ENCODE assay signal across 13 cellular contexts in genomic region chr12:13223176-13223806, GRCh38. TPM values are rescaled to one million over a fixed set of nuclear protein-coding genes. Genes with fewer than 3 reads are reported as not detected.
DNase-seq lines count a peak whose midpoint lies in the region; ATAC-seq, FAIRE-seq and TF ChIP-seq lines count a peak whose summit lies in the region.
"Had no signal": no experiment of that assay in that cellular context is flagged by ENCODE, and none has a peak within 500 bp of the region (broad histone marks: within the 10 kb centered on the region; RNA-seq: fewer than 3 reads in every experiment).

No MANE protein-coding gene starts in this region.

- H2AFZ ChIP-seq in HepG2 (ENCODE audit: low read length) = no peak overlapping the region

- FAIRE-seq in HepG2 (lab: Jason Lieb, UNC) = no peak

- in situ Hi-C loops in brain microvascular endothelial cell (cut with HindIII; ENCODE audit: low pct_ligation_motif_present, low sequenced_read_pairs) (loop anchor here (25.0 kb wide), 2 partner anchors 236 to 386 kb away; no protein-coding TSS in a partner anchor), HepG2 (cut with HindIII; ENCODE audit: extremely low pct_ligation_motif_present, low pct_unique_long_range_greater_than_20kb) (loop anchor here (25.0 kb wide), 1 partner anchor 436 kb away; the partner anchor contains the start of gene APOLD1)

- 50% methylated on average over 5 of the region's 5 CpGs for WGBS in HepG2 (ENCODE audit: low lambda C conversion rate)

- H3K36me3 ChIP-seq in Caco-2 (ENCODE audit: control insufficient read depth, insufficient read depth, low read length) (no peaks in the 10 kb centered on the region), MG63 (peaks cover 16% of the 10 kb centered on the region), brain microvascular endothelial cell (replicated peaks) (peaks cover 9% of the 10 kb centered on the region), HepG2 (replicated peaks in 1 of 2; ENCODE audit: control insufficient read depth in 1 of 2, insufficient read depth in 2 of 2, low read length in 2 of 2) (no peaks in the 10 kb centered on the region)

- peaks cover 3% of the 10 kb centered on the region for H3K27me3 Mint-ChIP-seq in Caco-2 (ENCODE audit: insufficient read depth, unreplicated experiment)

- H3K79me2 ChIP-seq in HepG2 (ENCODE audit: insufficient read depth, low read length) = no peaks in the 10 kb centered on the region

- no peaks in the 10 kb centered on the region for H3K27me3 ChIP-seq in Caco-2 (replicated peaks; ENCODE audit: control insufficient read depth, insufficient read depth, low read length)
- H3K27me3 ChIP-seq in MG63 = no peaks in the 10 kb centered on the region
- H3K27me3 ChIP-seq in brain microvascular endothelial cell (replicated peaks) = no peaks in the 10 kb centered on the region
- H3K27me3 ChIP-seq in HepG2 (ENCODE audit: control insufficient read depth in 1 of 2, insufficient read depth in 2 of 2, low read length in 2 of 2) = peaks cover 1 to 9% of the 10 kb centered on the region in 2 experiments; a peak in 1 of 5 replicates

- no peaks in the 10 kb centered on the region for H3K36me3 Mint-ChIP-seq in Caco-2 (ENCODE audit: insufficient read depth, unreplicated experiment)
- H3K36me3 Mint-ChIP-seq: activated naive CD8-positive, alpha-beta T cell treated with anti-CD3 and anti-CD28 coated beads, Interleukin-2, amount 10 ng/mL, durations not matched to agents 7 days and 5 days had no signal

- no TSS peak for BruUV-seq in Caco-2 (replicated peaks; lab: Mats Ljungman, UMichigan)
- no TSS peak for BruUV-seq in HepG2 (replicated peaks; lab: Mats Ljungman, UMichigan)

- TF ChIP-seq EP300 in HepG2 (IDR thresholded peaks at IDR 0.05; ENCODE audit: low read depth in 2 of 2, low read length in 2 of 2) (no peak), HepG2 (CRISPR knock-in tag; IDR thresholded peaks at IDR 0.05; ENCODE audit: borderline replicate concordance) (no peak)

- H3K4me1 Mint-ChIP-seq in Caco-2 (ENCODE audit: low read depth, unreplicated experiment) = peaks cover 21% of the 10 kb centered on the region
- H3K4me1 Mint-ChIP-seq: activated naive CD8-positive, alpha-beta T cell treated with anti-CD3 and anti-CD28 coated beads, Interleukin-2, amount 10 ng/mL, durations not matched to agents 7 days and 5 days; memory B cell had no signal

- POLR2A ChIA-PET in Caco-2 (lab: Charles Lee) (no interaction called here), HepG2 (lab: Yijun Ruan, JAX) (no interaction called here)

- no peaks in the 10 kb centered on the region; the same call in 1 of the 2 replicates for H3K9me3 ChIP-seq in Caco-2
- H3K9me3 ChIP-seq in MG63 = peaks cover 8% of the 10 kb centered on the region
- H3K9me3 ChIP-seq in HepG2 (ENCODE audit: low read length) = no peaks in the 10 kb centered on the region

- H3K27ac ChIP-seq in brain microvascular endothelial cell = peak overlapping the region; percentile 61
- H3K27ac ChIP-seq in HepG2 (ENCODE audit: extremely low read length, insufficient read depth, low read length) = no peak overlapping the region

- peaks cover 17% of the 10 kb centered on the region for H3K9me3 Mint-ChIP-seq in Caco-2 (ENCODE audit: unreplicated experiment)

- no peak for TF ChIP-seq CTCF in Caco-2 (IDR thresholded peaks at IDR 0.05; ENCODE audit: insufficient read depth in 1 of 2, low read depth in 1 of 2, low read length in 1 of 2, severe bottlenecking in 1 of 2, unreplicated experiment in 1 of 2)
- no peak for TF ChIP-seq CTCF in brain microvascular endothelial cell (IDR thresholded peaks at IDR 0.05; ENCODE audit: low read depth, low read length, missing control alignments)
- no peak for TF ChIP-seq CTCF in HepG2 (CRISPR knock-in tag; IDR thresholded peaks at IDR 0.05)

- H3K27ac Mint-ChIP-seq in Caco-2 (ENCODE audit: unreplicated experiment) = peak overlapping the region; percentile 3
- H3K27ac Mint-ChIP-seq: activated naive CD8-positive, alpha-beta T cell treated with anti-CD3 and anti-CD28 coated beads, Interleukin-2, amount 10 ng/mL, durations not matched to agents 7 days and 5 days; memory B cell had no signal

- H3K4me3 Mint-ChIP-seq in Caco-2 (ENCODE audit: unreplicated experiment) = no peak overlapping the region
- H3K4me3 Mint-ChIP-seq: activated naive CD8-positive, alpha-beta T cell treated with anti-CD3 and anti-CD28 coated beads, Interleukin-2, amount 10 ng/mL, durations not matched to agents 7 days and 5 days; memory B cell had no signal

- H4K20me1 ChIP-seq in HepG2 (ENCODE audit: insufficient read depth, low read length) = no peaks in the 10 kb centered on the region

- no peak for TF ChIP-seq POLR2A in HepG2 (IDR thresholded peaks at IDR 0.05; ENCODE audit: insufficient read depth in 1 of 2, low read depth in 2 of 2, low read length in 2 of 2)

- H3K4me3 ChIP-seq in Caco-2 (ENCODE audit: low read depth, low read length) (no peak overlapping the region), MG63 (no peak overlapping the region), brain microvascular endothelial cell (ENCODE audit: low read depth, low read length) (no peak overlapping the region), HepG2 (replicated peaks in 1 of 3; ENCODE audit: insufficient read depth in 1 of 3, low read depth in 2 of 3, low read length in 3 of 3) (no peak overlapping the region)

- peaks cover 16% of the 10 kb centered on the region for H3K4me1 ChIP-seq in Caco-2
- H3K4me1 ChIP-seq in HepG2 (ENCODE audit: insufficient read depth, low read length) = peaks cover 9% of the 10 kb centered on the region

- H3K4me2 ChIP-seq in HepG2 (ENCODE audit: low read depth, low read length) = no peak overlapping the region

- ATAC-seq in HepG2 = peak; percentile 60
- no peak for ATAC-seq in GM19467 (IDR thresholded peaks at IDR 0.05; ENCODE audit: unreplicated experiment)

- intact Hi-C loops in Caco-2 (cut with micrococcal nuclease; ENCODE audit: unreplicated experiment) = no loop called here
- intact Hi-C loops in HepG2 (cut with micrococcal nuclease; ENCODE audit: unreplicated experiment) = no loop called here

- DNase-seq in Caco-2 (peak in 1 of 2 experiments; percentile 64), MG63 (peak; percentile 68), brain microvascular endothelial cell (peak; percentile 68), HepG2 (ENCODE audit: low spot score) (peak; percentile 55), amygdala (lab: John Stamatoyannopoulos, UW) (no peak), NCI-H2029 (lab: John Stamatoyannopoulos, UW) (no peak)
- no peak for DNase-seq in activated naive CD4-positive, alpha-beta T cell (lab: John Stamatoyannopoulos, UW)
- DNase-seq: activated CD4-positive, CD25-positive, alpha-beta regulatory T cell treated with anti-CD3 and anti-CD28 coated beads, Interleukin-2, amount 50 U/mL, for 72 hours; activated naive CD8-positive, alpha-beta T cell treated with anti-CD3 and anti-CD28 coated beads, Interleukin-2, amount 10 ng/mL, durations not matched to agents 7 days and 5 days; foreskin melanocyte; retina had no signal

- no peak overlapping the region for H3K9ac ChIP-seq in HepG2 (ENCODE audit: insufficient read depth, low read depth, low read length)

- no peak for TF ChIP-seq RAD21 in HepG2 (CRISPR knock-in tag; IDR thresholded peaks at IDR 0.05)

- CTCF ChIA-PET in Caco-2 (lab: Charles Lee) = interaction anchor here (1.0 to 2.1 kb wide), 2 partner anchors 11 to 32 kb away, joined by 9 to 11 read pairs; no protein-coding TSS in a partner anchor
- CTCF ChIA-PET in HepG2 (lab: Yijun Ruan, JAX; ENCODE audit: low intra/inter-chr PET ratio, low total read pairs) = no interaction called here

TF ChIP-seq in HepG2, 621 proteins besides CTCF, POLR2A, EP300 and RAD21 (continues in another document):
- TF ChIP-seq MTA1 (CRISPR knock-in tag; IDR thresholded peaks at IDR 0.05; ENCODE audit: borderline replicate concordance) (no peak), FOXA3 (CRISPR knock-in tag; IDR thresholded peaks at IDR 0.05) (peak; percentile 44), FOSL2 (CRISPR knock-in tag; IDR thresholded peaks at IDR 0.05) (peak; percentile 24; the same call in 1 of the 2 replicates), CEBPG (CRISPR knock-in tag; IDR thresholded peaks at IDR 0.05) (0 out of 2 replicates have a peak, but pooled peaks have one; percentile 18), HDAC2 (CRISPR knock-in tag; IDR thresholded peaks at IDR 0.05) (no peak), CEBPB (IDR thresholded peaks at IDR 0.05; ENCODE audit: borderline replicate concordance, low read depth, low read length) (peak; percentile 55; the same call in 1 of the 2 replicates), DNMT3B (CRISPR knock-in tag; conservative IDR thresholded peaks at IDR 0.05) (0 out of 2 replicates have a peak, but pooled peaks have one; percentile 40)

RNA-seq across cellular contexts. Expression of gene EMP1, which starts 26.8 kb away (rescaled TPM):
- 6.6 and 10.2 TPM in 2 replicates for total RNA-seq in Caco-2 (2022)
- total RNA-seq in MG63 (2014; rRNA removed; shearing (Covaris generic); ENCODE audit: low replicate concordance) = 55.7 and 326 TPM in 2 replicates
- 0.13 TPM in 1 of 2 replicates, not detected in the other for total RNA-seq in HepG2 (2016; rRNA removed; fragmentation: Illumina TruSeq; extraction: Trizol)
- total RNA-seq in HepG2 (2016; cell fraction: cytosol; rRNA removed; fragmentation: Illumina TruSeq; extraction: Trizol; ENCODE audit: low read depth) = 0.71 TPM in 1 of 2 replicates, not detected in the other
- total RNA-seq in HepG2 (2016; cell fraction: insoluble cytoplasmic fraction; rRNA removed; fragmentation: Illumina TruSeq; extraction: Trizol) = 0.09 and 0.35 TPM in 2 replicates
- 0.03 TPM in 1 of 2 replicates, not detected in the other for total RNA-seq in HepG2 (2016; cell fraction: membrane; rRNA removed; fragmentation: Illumina TruSeq; extraction: Trizol)
- 0.50 and 0.59 TPM in 2 replicates for total RNA-seq in HepG2 (2016; cell fraction: nucleus; rRNA removed; fragmentation: Illumina TruSeq; extraction: Trizol)
- polyA plus RNA-seq in HepG2 (2011; rRNA removed) = 0.61 and 0.76 TPM in 2 replicates
- polyA plus RNA-seq in HepG2 (2011; cell fraction: cytosol; rRNA removed) = 0.09 and 0.10 TPM in 2 replicates
- polyA plus RNA-seq in HepG2 (2011; cell fraction: nucleus; rRNA removed) = 0.05 TPM in 1 of 2 replicates, not detected in the other
- 0.17 and 0.28 TPM in 2 replicates for polyA plus RNA-seq in HepG2 (2012)
- polyA plus RNA-seq in HepG2 (2016; cell fraction: cytosol; fragmentation: Illumina TruSeq; extraction: Trizol; ENCODE audit: low read depth) = 0.01 TPM in 1 of 2 replicates, not detected in the other
- 0.05 TPM in 1 of 2 replicates, not detected in the other for polyA plus RNA-seq in HepG2 (2016; cell fraction: insoluble cytoplasmic fraction; fragmentation: Illumina TruSeq; extraction: Trizol; ENCODE audit: low read depth)
- 0.28 TPM in 1 of 2 replicates, not detected in the other for polyA plus RNA-seq in HepG2 (2016; cell fraction: membrane; fragmentation: Illumina TruSeq; extraction: Trizol; ENCODE audit: low read depth)
- polyA plus RNA-seq in HepG2 (2016; cell fraction: nucleus; fragmentation: Illumina TruSeq; extraction: Trizol; ENCODE audit: insufficient read depth, low read depth) = 0.10 TPM in 1 of 2 replicates, not detected in the other
- polyA minus RNA-seq in HepG2 (2011; rRNA and poly(A)+ RNA removed; ENCODE audit: low replicate concordance) = 1.2 and 101 TPM in 2 replicates
- polyA minus RNA-seq in HepG2 (2011; cell fraction: cytosol; rRNA and poly(A)+ RNA removed) = not detected in 2 replicates
- polyA minus RNA-seq in HepG2 (2011; cell fraction: nucleus; rRNA and poly(A)+ RNA removed) = 0.64 and 1.1 TPM in 2 replicates

Comparison
In these comparisons a context has a peak if more than half of its experiments do, and no peak if none do; other contexts are left out.
1. DNase-seq: peak in MG63 (single experiment), brain microvascular endothelial cell (single experiment) and HepG2 (single experiment); none in amygdala (0 of 56), NCI-H2029 (single experiment) and activated naive CD4-positive, alpha-beta T cell (0 of 4).